In genomic region chr3:13019243-13019701, GRCh38 we compare ENCODE assay signal across 9 cellular contexts. TPM values are rescaled to one million over a fixed set of nuclear protein-coding genes. Genes with fewer than 3 reads are reported as not detected.
A peak's percentile ranks its signal among the peaks of the same experiment; 100 is the strongest.
DNase-seq lines count a peak whose midpoint lies in the region; FAIRE-seq and TF ChIP-seq lines count a peak whose summit lies in the region.
"Had no signal": no experiment of that assay in that cellular context is flagged by ENCODE, and none has a peak within 500 bp of the region (broad histone marks: within the 10 kb centered on the region; RNA-seq: fewer than 3 reads in every experiment).

No MANE protein-coding gene starts in this region.

- POLR2A ChIA-PET in AG04450 (lab: Yijun Ruan, JAX) = no interaction called here

- no peaks in the 10 kb centered on the region for H3K36me3 Mint-ChIP-seq in endodermal cell (ENCODE audit: low read depth)

- no peaks in the 10 kb centered on the region for H3K79me1 ChIP-seq in mesendoderm (ENCODE audit: low read length)

- TF ChIP-seq CTCF in AG04450 (IDR thresholded peaks at IDR 0.05; ENCODE audit: low read depth, low read length) (no peak), endodermal cell (conservative IDR thresholded peaks at IDR 0.05) (no peak)

- no peak overlapping the region for H2BK15ac ChIP-seq in mesendoderm (replicated peaks; ENCODE audit: low read depth)

- CTCF ChIA-PET in AG04450 (lab: Charles Lee) = interaction anchor here (2.1 kb wide), 1 partner anchor 73 kb away, joined by 6 read pairs; no protein-coding TSS in a partner anchor

- no peak overlapping the region for H4K5ac ChIP-seq in mesendoderm (ENCODE audit: low read length)

- peak overlapping the region; percentile 79 for H3K56ac ChIP-seq in mesendoderm (ENCODE audit: low read length)

- H2AK5ac ChIP-seq in mesendoderm (ENCODE audit: low read length) = no peak overlapping the region

- H2BK5ac ChIP-seq in mesendoderm (ENCODE audit: low read length) = no peak overlapping the region

- H3K4me1 ChIP-seq in endodermal cell (ENCODE audit: control insufficient read depth, insufficient read depth, low read length) (peaks cover 14% of the 10 kb centered on the region), mesendoderm (ENCODE audit: control insufficient read depth, low read depth, low read length) (peaks cover 5% of the 10 kb centered on the region), small intestine (ENCODE audit: control insufficient read depth in 2 of 2, insufficient read depth in 1 of 2, low read depth in 1 of 2, low read length in 1 of 2) (peaks cover 0 to 3% of the 10 kb centered on the region in 2 donors)

- H3K9me3 Mint-ChIP-seq in endodermal cell = no peaks in the 10 kb centered on the region

- no peak overlapping the region for H3K23ac ChIP-seq in mesendoderm (ENCODE audit: low read length)

- no peaks in the 10 kb centered on the region for H3K27me3 Mint-ChIP-seq in endodermal cell (ENCODE audit: insufficient read depth)

- H3K18ac ChIP-seq in mesendoderm (ENCODE audit: low read length) = peak overlapping the region; percentile 24

- no peak overlapping the region for H3K9ac ChIP-seq in endodermal cell (ENCODE audit: extremely low read depth, low read length, poor library complexity, severe bottlenecking)
- peak overlapping the region; percentile 50 for H3K9ac ChIP-seq in mesendoderm (ENCODE audit: low read length)

- H3K27ac Mint-ChIP-seq in endodermal cell = no peak overlapping the region

- no peak overlapping the region for H3K4me3 Mint-ChIP-seq in endodermal cell

- WGBS in endodermal cell (ENCODE audit: insufficient coverage in 1 of 2, insufficient read length in 1 of 2), 2 experiments = 29 to 47% methylated on average over 9 to 18 of the region's 18 CpGs
- WGBS in mesendoderm (ENCODE audit: extremely low coverage, insufficient coverage, low lambda C conversion rate) = no CpG with 5 or more reads among the region's 18 CpGs
- 17 to 50% (median 37%) methylated on average over 18 of the region's 18 CpGs for WGBS in small intestine, 3 donors

- no peak for FAIRE-seq in small intestine (lab: Jason Lieb, UNC)

- no peak overlapping the region for H3K4ac ChIP-seq in mesendoderm (ENCODE audit: low read depth, low read length)

- H3K9me3 ChIP-seq in AG04450 (ENCODE audit: control insufficient read depth, insufficient read depth, low read length) (no peaks in the 10 kb centered on the region; the same call in 1 of the 2 replicates), KOPT-K1 (ENCODE audit: insufficient read depth, low read length, poor library complexity, severe bottlenecking) (no peaks in the 10 kb centered on the region), endodermal cell (ENCODE audit: control insufficient read depth, low read length) (no peaks in the 10 kb centered on the region), small intestine (ENCODE audit: control insufficient read depth, low read depth) (no peaks in the 10 kb centered on the region)

- H3K4me3 ChIP-seq in AG04450 (ENCODE audit: low read depth, low read length) = peak overlapping the region; percentile 43
- H3K4me3 ChIP-seq in endodermal cell (ENCODE audit: low read length) = no peak overlapping the region
- H3K4me3 ChIP-seq in mesendoderm (ENCODE audit: low read length) = no peak overlapping the region
- no peak overlapping the region for H3K4me3 ChIP-seq in small intestine (ENCODE audit: low read depth in 1 of 2, low read length in 2 of 2)

- DNase-seq in AG04450 (ENCODE audit: low read depth, low spot score) = peak; percentile 71
- peak; percentile 94 for DNase-seq in endodermal cell
- DNase-seq in mesendoderm = peak; percentile 93
- DNase-seq in NK-92 (lab: John Stamatoyannopoulos, UW; ENCODE audit: unreplicated experiment) = no peak
- no peak for DNase-seq in small intestine
- DNase-seq in activated effector memory CD4-positive, alpha-beta T cell treated with anti-CD3 and anti-CD28 coated beads, Interleukin-2, amount 50 U/mL, for 16 hours = no peak
- DNase-seq in NCI-H146 treated with DMSO at 0.1 percent for 48 hours (lab: John Stamatoyannopoulos, UW; ENCODE audit: unreplicated experiment) = no peak

- peaks cover 15% of the 10 kb centered on the region for H3K4me1 Mint-ChIP-seq in endodermal cell

- H4K8ac ChIP-seq in mesendoderm (ENCODE audit: low read depth, low read length) = no peak overlapping the region

- H3K79me2 ChIP-seq in mesendoderm (ENCODE audit: control insufficient read depth, insufficient read depth, low read length) = no peaks in the 10 kb centered on the region

- no peak overlapping the region for H2BK120ac ChIP-seq in mesendoderm (ENCODE audit: low read depth, low read length)

- peak overlapping the region; percentile 75 for H3K27ac ChIP-seq in AG04450 (ENCODE audit: low read depth, low read length)
- peak overlapping the region; percentile 99 for H3K27ac ChIP-seq in KOPT-K1 (ENCODE audit: low read depth, low read length, poor library complexity, severe bottlenecking)
- H3K27ac ChIP-seq in endodermal cell (ENCODE audit: low read depth, low read length) = peak overlapping the region; percentile 86
- H3K27ac ChIP-seq in mesendoderm (ENCODE audit: low read depth, low read length) = no peak overlapping the region
- H3K27ac ChIP-seq in small intestine (ENCODE audit: low read depth in 1 of 2, low read length in 1 of 2) = no peak overlapping the region
- H3K27ac ChIP-seq: VCaP had no signal

- H3K36me3 ChIP-seq in KOPT-K1 (ENCODE audit: insufficient read depth, low read length) (no peaks in the 10 kb centered on the region), endodermal cell (ENCODE audit: control insufficient read depth, insufficient read depth, low read length) (no peaks in the 10 kb centered on the region), mesendoderm (ENCODE audit: control insufficient read depth, insufficient read depth, low read length) (no peaks in the 10 kb centered on the region), small intestine (ENCODE audit: control insufficient read depth in 2 of 2, insufficient read depth in 2 of 2, low read length in 2 of 2) (no peaks in the 10 kb centered on the region)

- peak overlapping the region; percentile 29 for H3K4me2 ChIP-seq in mesendoderm (ENCODE audit: low read length)

- H3K27me3 ChIP-seq in AG04450 (ENCODE audit: control insufficient read depth, insufficient read depth, low read length) (no peaks in the 10 kb centered on the region), endodermal cell (ENCODE audit: control insufficient read depth, insufficient read depth, low read length, poor library complexity, severe bottlenecking) (no peaks in the 10 kb centered on the region), mesendoderm (ENCODE audit: insufficient read depth, low read length, poor library complexity) (no peaks in the 10 kb centered on the region), small intestine (ENCODE audit: control insufficient read depth in 2 of 2, insufficient read depth in 2 of 2, low read length in 2 of 2) (no peaks in the 10 kb centered on the region)

RNA-seq across cellular contexts. Expression of gene IQSEC1, which starts 54.0 kb away (rescaled TPM):
- polyA plus RNA-seq in AG04450 (2011; rRNA removed) (3.6 and 5.4 TPM in 2 replicates), small intestine (10 to 100 TPM in 1 of 3 donors, 1 to 10 TPM in 2; 1.1 to 11.8 (median 3.8) TPM)
- 8.9 and 9.6 TPM in 2 replicates for polyA minus RNA-seq in AG04450 (2011; rRNA and poly(A)+ RNA removed)
- 10 to 100 TPM; 22.7 to 24.5 TPM for total RNA-seq in endodermal cell
- polyA plus RNA-seq in endodermal cell (2013, experiment 1 of 2) = 39.0 TPM
- 38.9 TPM for polyA plus RNA-seq in endodermal cell (2013, experiment 2 of 2)
- polyA plus RNA-seq in mesendoderm (2013, experiment 1 of 2) = 17.2 TPM
- polyA plus RNA-seq in mesendoderm (2013, experiment 2 of 2) = 17.2 TPM

Comparison
In these comparisons a context has a peak if more than half of its experiments do, and no peak if none do; other contexts are left out.
1. DNase-seq: peak in AG04450 (single experiment), endodermal cell (single experiment) and mesendoderm (single experiment); none in NK-92 (single experiment), small intestine (single experiment), activated effector memory CD4-positive, alpha-beta T cell treated with anti-CD3 and anti-CD28 coated beads, Interleukin-2, amount 50 U/mL, for 16 hours (single experiment) and NCI-H146 treated with DMSO at 0.1 percent for 48 hours (single experiment).
2. H3K27ac ChIP-seq: peak in AG04450 (single experiment), KOPT-K1 (single experiment) and endodermal cell (single experiment); none in mesendoderm (single experiment) and small intestine (0 of 2).